In the genomic region with DNA sequence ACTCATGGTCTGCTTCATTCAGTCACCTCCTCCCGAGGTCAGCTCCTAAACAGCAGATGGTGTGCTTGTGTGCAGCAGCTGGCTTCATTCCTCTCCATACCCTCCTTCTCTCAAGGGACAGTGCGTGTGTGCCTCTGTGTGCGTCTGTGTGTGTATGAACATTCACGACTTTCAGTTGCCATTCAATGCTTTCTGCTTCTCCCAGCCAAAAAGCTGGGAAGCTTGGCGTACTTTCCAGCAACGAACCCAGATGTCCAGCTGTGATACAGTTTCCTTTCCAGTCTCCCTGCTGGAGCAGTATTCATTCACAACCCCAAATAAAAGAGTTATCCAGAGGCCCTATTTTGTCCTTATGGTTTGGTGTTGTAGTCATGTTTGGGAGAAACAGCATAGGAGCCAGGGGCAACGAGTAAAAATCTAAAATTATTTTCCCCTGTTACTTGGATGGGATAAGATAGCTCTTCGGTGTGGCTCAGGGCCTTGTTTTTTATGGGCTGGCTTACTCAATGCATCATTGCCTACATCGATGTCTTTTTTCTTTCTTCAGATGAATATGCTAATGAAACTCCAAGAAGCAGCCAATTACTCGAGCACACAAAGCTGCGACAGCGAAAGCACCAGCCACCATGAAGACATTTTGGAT, we compare ENCODE assay signal across 10 cellular contexts.
DNase-seq lines count a peak whose midpoint lies in the region; ATAC-seq and TF ChIP-seq lines count a peak whose summit lies in the region.
"Had no signal": no experiment of that assay in that cellular context is flagged by ENCODE, and none has a peak within 500 bp of the region (broad histone marks: within the 10 kb centered on the region; RNA-seq: fewer than 3 reads in every experiment).

No MANE protein-coding gene starts in this region.

- H3K36me3 ChIP-seq in neuronal stem cell (replicated peaks in 1 of 2; ENCODE audit: control insufficient read depth in 2 of 2, insufficient read depth in 2 of 2, low read length in 2 of 2), result no peaks in the 10 kb centered on the region
- H3K36me3 ChIP-seq in CD8-positive, alpha-beta T cell (ENCODE audit: insufficient read depth, low read length), result no peaks in the 10 kb centered on the region

- DNase-seq in DMS53 (lab: John Stamatoyannopoulos, UW) (peak; percentile 91), NCI-H2196 (lab: John Stamatoyannopoulos, UW; ENCODE audit: unreplicated experiment) (peak; percentile 66), cerebellum (ENCODE audit: low spot score) (peak; percentile 15), neuronal stem cell (ENCODE audit: low spot score) (no peak), foreskin melanocyte (no peak)
- DNase-seq in effector memory CD8-positive, alpha-beta T cell, result no peak
- no peak for DNase-seq in CD8-positive, alpha-beta T cell
- DNase-seq: stimulated activated naive CD8-positive, alpha-beta T cell treated with anti-CD3 and anti-CD28 coated beads, Interleukin-15, amount 100 ng/mL, for 72 hours had no signal

- no peak overlapping the region for H3K27ac ChIP-seq in neuronal stem cell (replicated peaks; ENCODE audit: low read length)
- H3K27ac ChIP-seq in CD8-positive, alpha-beta T cell (ENCODE audit: low read depth, low read length), result no peak overlapping the region

- H3K4me3 Mint-ChIP-seq in effector memory CD8-positive, alpha-beta T cell, result no peak overlapping the region
- no peak overlapping the region for H3K4me3 Mint-ChIP-seq in CD8-positive, alpha-beta T cell
- H3K4me3 Mint-ChIP-seq: stimulated activated naive CD8-positive, alpha-beta T cell treated with anti-CD3 and anti-CD28 coated beads, Interleukin-15, amount 100 ng/mL, for 72 hours had no signal

- no peak overlapping the region for H3K23ac ChIP-seq in neuronal stem cell (ENCODE audit: low read depth, low read length, poor library complexity)

- H2BK15ac ChIP-seq in neuronal stem cell (ENCODE audit: low read length), result no peak overlapping the region

- no CpG with 5 or more reads among the region's 12 CpGs for WGBS in neuronal stem cell (ENCODE audit: extremely low coverage in 2 of 2, insufficient read length in 2 of 2, insufficient replicate concordance in 1 of 2), 2 donors

- peaks cover 2 to 13% of the 10 kb centered on the region in 2 donors for H3K9me3 Mint-ChIP-seq in effector memory CD8-positive, alpha-beta T cell
- peaks cover 6% of the 10 kb centered on the region for H3K9me3 Mint-ChIP-seq in CD8-positive, alpha-beta T cell
- H3K9me3 Mint-ChIP-seq: stimulated activated naive CD8-positive, alpha-beta T cell treated with anti-CD3 and anti-CD28 coated beads, Interleukin-15, amount 100 ng/mL, for 72 hours had no signal

- H3K9me3 ChIP-seq in neuronal stem cell (replicated peaks in 1 of 2; ENCODE audit: control insufficient read depth in 2 of 2, insufficient read depth in 1 of 2, low read depth in 1 of 2, low read length in 2 of 2), result no peaks in the 10 kb centered on the region
- no peaks in the 10 kb centered on the region for H3K9me3 ChIP-seq in CD8-positive, alpha-beta T cell (ENCODE audit: low read length)

- no peak for ATAC-seq in effector memory CD8-positive, alpha-beta T cell (replicated peaks)
- ATAC-seq in CD8-positive, alpha-beta T cell, result no peak
- no peak for ATAC-seq in HG02884 (IDR thresholded peaks at IDR 0.05; ENCODE audit: unreplicated experiment)
- ATAC-seq: stimulated activated naive CD8-positive, alpha-beta T cell treated with anti-CD3 and anti-CD28 coated beads, Interleukin-15, amount 100 ng/mL, for 72 hours had no signal

- H2BK5ac ChIP-seq in neuronal stem cell (ENCODE audit: low read length), result no peak overlapping the region

- no peak overlapping the region for H3K27ac Mint-ChIP-seq in effector memory CD8-positive, alpha-beta T cell
- no peak overlapping the region for H3K27ac Mint-ChIP-seq in CD8-positive, alpha-beta T cell
- H3K27ac Mint-ChIP-seq: stimulated activated naive CD8-positive, alpha-beta T cell treated with anti-CD3 and anti-CD28 coated beads, Interleukin-15, amount 100 ng/mL, for 72 hours had no signal

- no peak overlapping the region for H3K14ac ChIP-seq in neuronal stem cell (ENCODE audit: low read length)

- no peak overlapping the region for H4K8ac ChIP-seq in neuronal stem cell (ENCODE audit: low read depth, low read length)

- POLR2A ChIA-PET in CD8-positive, alpha-beta T cell (lab: Charles Lee), result interaction anchor here (0.7 kb wide), 1 partner anchor 471 kb away, joined by 4 read pairs; no protein-coding TSS in a partner anchor

- H3K4ac ChIP-seq in neuronal stem cell (ENCODE audit: low read length), result no peak overlapping the region

- H3K79me1 ChIP-seq in neuronal stem cell (ENCODE audit: low read depth, low read length), result no peaks in the 10 kb centered on the region

- H3K9ac ChIP-seq in neuronal stem cell (ENCODE audit: low read depth, low read length, poor library complexity), result no peak overlapping the region

- CTCF ChIA-PET in CD8-positive, alpha-beta T cell (lab: Charles Lee), result no interaction called here

- H3K36me3 Mint-ChIP-seq in effector memory CD8-positive, alpha-beta T cell (ENCODE audit: insufficient read depth), result no peaks in the 10 kb centered on the region
- no peaks in the 10 kb centered on the region for H3K36me3 Mint-ChIP-seq in CD8-positive, alpha-beta T cell

- H3K27me3 ChIP-seq in neuronal stem cell (ENCODE audit: control insufficient read depth in 3 of 3, insufficient read depth in 3 of 3, low read depth in 1 of 3, low read length in 3 of 3), result no peaks in the 10 kb centered on the region
- no peaks in the 10 kb centered on the region for H3K27me3 ChIP-seq in CD8-positive, alpha-beta T cell (ENCODE audit: insufficient read depth, low read length)

- H3K4me1 ChIP-seq in neuronal stem cell (ENCODE audit: control insufficient read depth in 2 of 2, insufficient read depth in 1 of 2, low read depth in 1 of 2, low read length in 2 of 2), result peaks cover 5 to 7% of the 10 kb centered on the region in 2 donors
- no peaks in the 10 kb centered on the region for H3K4me1 ChIP-seq in CD8-positive, alpha-beta T cell (ENCODE audit: insufficient read depth, low read length)

- no peaks in the 10 kb centered on the region for H3K4me1 Mint-ChIP-seq in effector memory CD8-positive, alpha-beta T cell (ENCODE audit: low read depth in 2 of 2)
- H3K4me1 Mint-ChIP-seq in CD8-positive, alpha-beta T cell (ENCODE audit: low read depth), result no peaks in the 10 kb centered on the region
- H3K4me1 Mint-ChIP-seq: stimulated activated naive CD8-positive, alpha-beta T cell treated with anti-CD3 and anti-CD28 coated beads, Interleukin-15, amount 100 ng/mL, for 72 hours had no signal

- H3K4me3 ChIP-seq in neuronal stem cell (ENCODE audit: low read length in 2 of 2), result peak overlapping the region in 1 of 2 donors; percentile 1
- no peak overlapping the region for H3K4me3 ChIP-seq in CD8-positive, alpha-beta T cell (ENCODE audit: low read depth, low read length)
- H3K4me3 ChIP-seq: skin epidermis had no signal

- TF ChIP-seq CTCF in CD8-positive, alpha-beta T cell (IDR thresholded peaks at IDR 0.05), result no peak

- H3K27me3 Mint-ChIP-seq in effector memory CD8-positive, alpha-beta T cell, result no peaks in the 10 kb centered on the region
- no peaks in the 10 kb centered on the region for H3K27me3 Mint-ChIP-seq in CD8-positive, alpha-beta T cell (ENCODE audit: low read depth)
- H3K27me3 Mint-ChIP-seq: stimulated activated naive CD8-positive, alpha-beta T cell treated with anti-CD3 and anti-CD28 coated beads, Interleukin-15, amount 100 ng/mL, for 72 hours had no signal

- H2AFZ ChIP-seq in neuronal stem cell (ENCODE audit: low read length), result peak overlapping the region; percentile 69

- no peak overlapping the region for H3K4me2 ChIP-seq in neuronal stem cell (ENCODE audit: insufficient read depth, low read length, poor library complexity, severe bottlenecking)

- intact Hi-C loops in CD8-positive, alpha-beta T cell (cut with DNase I, micrococcal nuclease), result no loop called here

- no peak overlapping the region for H4K91ac ChIP-seq in neuronal stem cell (ENCODE audit: low read depth, low read length, poor library complexity)

- no peak overlapping the region for H2AK5ac ChIP-seq in neuronal stem cell (ENCODE audit: low read depth, low read length)

- H2BK120ac ChIP-seq in neuronal stem cell (ENCODE audit: low read depth, low read length), result no peak overlapping the region

- no peak overlapping the region for H3K18ac ChIP-seq in neuronal stem cell (ENCODE audit: low read length)

- H2BK12ac ChIP-seq in neuronal stem cell (ENCODE audit: low read length), result no peak overlapping the region

Comparison
In these comparisons a context has a peak if more than half of its experiments do, and no peak if none do; other contexts are left out.
1. DNase-seq: peak in DMS53 (single experiment), NCI-H2196 (single experiment) and cerebellum (single experiment); none in neuronal stem cell (single experiment), effector memory CD8-positive, alpha-beta T cell (0 of 3), CD8-positive, alpha-beta T cell (0 of 7) and foreskin melanocyte (single experiment).